21 cellular contexts compared by ENCODE assay signal in the genomic region with DNA sequence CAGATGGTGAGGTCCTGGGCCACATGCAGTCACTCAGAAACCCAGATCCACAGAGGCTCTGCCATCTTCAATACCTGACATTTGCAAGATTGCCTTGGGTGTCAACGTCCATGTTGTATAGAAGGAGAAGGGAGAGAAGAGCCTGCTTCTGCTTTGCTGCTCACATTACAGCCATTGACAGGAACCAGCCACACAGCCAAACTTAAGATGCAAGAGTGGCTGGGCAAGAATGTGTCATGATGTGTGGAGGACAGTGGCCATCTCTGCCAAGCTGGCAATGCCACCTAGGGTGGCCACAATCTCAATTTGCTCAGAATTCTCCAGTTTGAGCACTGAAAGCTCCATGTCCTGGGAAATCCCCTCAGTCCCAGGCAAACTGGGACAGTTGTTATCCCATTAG. TPM values are rescaled to one million over a fixed set of nuclear protein-coding genes. Genes with fewer than 3 reads are reported as not detected.
A peak's percentile ranks its signal among the peaks of the same experiment; 100 is the strongest.
DNase-seq lines count a peak whose midpoint lies in the region; ATAC-seq and TF ChIP-seq lines count a peak whose summit lies in the region.
"Had no signal": no experiment of that assay in that cellular context is flagged by ENCODE, and none has a peak within 500 bp of the region (broad histone marks: within the 10 kb centered on the region; RNA-seq: fewer than 3 reads in every experiment).

No MANE protein-coding gene starts in this region.

- H3K27me3 ChIP-seq in right atrium auricular region: no peaks in the 10 kb centered on the region
- H3K27me3 ChIP-seq: BE2C; BLaER1 treated with 17β-estradiol and CSF1 and Interleukin-3, amounts not matched to agents 10 nM and 100 nM had no signal

- H3K9me3 ChIP-seq in right atrium auricular region: no peaks in the 10 kb centered on the region
- H3K9me3 ChIP-seq: A549; BE2C; BLaER1 treated with 17β-estradiol and CSF1 and Interleukin-3, amounts not matched to agents 10 nM and 100 nM; HAP-1 had no signal

- DNase-seq in Right ventricle myocardium inferior (ENCODE audit: missing footprints) (no peak), right atrium auricular region (ENCODE audit: low spot score) (no peak), GDM1 (lab: John Stamatoyannopoulos, UW) (peak; percentile 16), left ventricle myocardium superior (no peak), NCI-H1105 (lab: John Stamatoyannopoulos, UW) (no peak), NCI-H1105 treated with DMSO at 0.1 percent for 48 hours (lab: John Stamatoyannopoulos, UW) (no peak)
- DNase-seq: 8988T; ACHN; AML-193; BE2C; CD4-positive, alpha-beta T cell; CD8-positive, alpha-beta memory T cell; DMS 273 treated with DMSO at 0.1 percent for 48 hours; DMS79; EL; GF-D8; HFFc6 had no signal

- ATAC-seq in Right ventricle myocardium inferior: peak; percentile 51
- ATAC-seq in left ventricle myocardium superior: peak; percentile 55
- ATAC-seq: A549, GM23338 had no signal

- TF ChIP-seq CTCF in right atrium auricular region (IDR thresholded peaks at IDR 0.05): no peak

- no peaks in the 10 kb centered on the region for H3K36me3 ChIP-seq in right atrium auricular region
- H3K36me3 ChIP-seq: BE2C; BLaER1 treated with 17β-estradiol and CSF1 and Interleukin-3, amounts not matched to agents 10 nM and 100 nM; HAP-1 had no signal

- no peak overlapping the region for H3K4me3 ChIP-seq in right atrium auricular region
- H3K4me3 ChIP-seq: A549; BLaER1 treated with 17β-estradiol and CSF1 and Interleukin-3, amounts not matched to agents 10 nM and 100 nM; GM23338; HAP-1 had no signal

- intact Hi-C loops in Right ventricle myocardium inferior (cut with DNase I): no loop called here
- intact Hi-C loops in left ventricle myocardium superior (cut with micrococcal nuclease): no loop called here

- peaks cover 0 to 9% of the 10 kb centered on the region in 2 donors for H3K4me1 ChIP-seq in right atrium auricular region
- H3K4me1 ChIP-seq: A549, BE2C had no signal

- no peak overlapping the region for H3K27ac ChIP-seq in right atrium auricular region
- H3K27ac ChIP-seq: A549; BLaER1 treated with 17β-estradiol and CSF1 and Interleukin-3, amounts not matched to agents 10 nM and 100 nM had no signal

RNA-seq across cellular contexts. Expression of a gene that starts 25.9 kb away (rescaled TPM):
- total RNA-seq in Right ventricle myocardium inferior: not detected
- total RNA-seq in right atrium auricular region: not detected
- total RNA-seq in left ventricle myocardium superior: not detected
- total RNA-seq: CD4-positive, alpha-beta T cell; CD8-positive, alpha-beta memory T cell; HFFc6 had no signal
